10 cellular contexts compared by ENCODE assay signal in genomic region chr14:49584058-49584457, GRCh38. TPM values are rescaled to one million over a fixed set of nuclear protein-coding genes. Genes with fewer than 3 reads are reported as not detected.
DNase-seq lines count a peak whose midpoint lies in the region; ATAC-seq, FAIRE-seq and TF ChIP-seq lines count a peak whose summit lies in the region.
"Had no signal": no experiment of that assay in that cellular context is flagged by ENCODE, and none has a peak within 500 bp of the region (broad histone marks: within the 10 kb centered on the region; RNA-seq: fewer than 3 reads in every experiment).

No MANE protein-coding gene starts in this region.

- CTCF ChIA-PET in AG04449 (lab: Yijun Ruan, JAX) (interaction anchor here (1.1 kb wide), 1 partner anchor 249 kb away, joined by 3 read pairs; no protein-coding TSS in a partner anchor), HCT116 (lab: Charles Lee) (no interaction called here)

- peak overlapping the region; percentile 75 for H3K4me2 ChIP-seq in HCT116 (ENCODE audit: low read length)
- peak overlapping the region; percentile 77 for H3K4me2 ChIP-seq in keratinocyte (ENCODE audit: control insufficient read depth, extremely low read depth, insufficient read depth, low read depth, low read length)

- no peak for TF ChIP-seq CTCF in AG04449 (IDR thresholded peaks at IDR 0.05; ENCODE audit: insufficient read depth, low read length, missing control alignments)
- TF ChIP-seq CTCF in HCT116 (IDR thresholded peaks at IDR 0.05 in 2 of 3, conservative IDR thresholded peaks at IDR 0.05 in 1 of 3; ENCODE audit: borderline replicate concordance in 1 of 3, insufficient read depth in 1 of 3, low read depth in 2 of 3, low read length in 2 of 3): no peak
- TF ChIP-seq CTCF in keratinocyte (optimal IDR thresholded peaks at IDR 0.05 in 1 of 3, IDR thresholded peaks at IDR 0.05 in 1 of 3, conservative IDR thresholded peaks at IDR 0.05 in 1 of 3; ENCODE audit: extremely low read depth in 1 of 3, insufficient read depth in 2 of 3, low read length in 3 of 3): no peak

- no peaks in the 10 kb centered on the region for H3K9me3 Mint-ChIP-seq in activated naive CD8-positive, alpha-beta T cell treated with anti-CD3 and anti-CD28 coated beads for 36 hours

- peak overlapping the region; percentile 92 for H3K4me3 Mint-ChIP-seq in activated naive CD8-positive, alpha-beta T cell treated with anti-CD3 and anti-CD28 coated beads for 36 hours

- H3K36me3 ChIP-seq in HCT116 (ENCODE audit: control insufficient read depth in 1 of 2, insufficient read depth in 2 of 2, low read length in 2 of 2) (peaks cover 14 to 32% of the 10 kb centered on the region in 2 experiments; a peak in 3 of 4 replicates), keratinocyte (ENCODE audit: control insufficient read depth in 2 of 2, extremely low read depth in 1 of 2, insufficient read depth in 2 of 2, low read length in 2 of 2) (peaks cover 5 to 14% of the 10 kb centered on the region in 2 experiments)

- TF ChIP-seq RAD21 in HCT116 (IDR thresholded peaks at IDR 0.05; ENCODE audit: low read depth): no peak

- no peak for FAIRE-seq in keratinocyte (lab: Jason Lieb, UNC)

- H3K9me1 ChIP-seq in keratinocyte (ENCODE audit: control insufficient read depth, extremely low read depth, insufficient read depth, low read length): no peaks in the 10 kb centered on the region

- no peak overlapping the region for H2AFZ ChIP-seq in HCT116 (ENCODE audit: low read depth, low read length, poor library complexity, severe bottlenecking)
- no peak overlapping the region for H2AFZ ChIP-seq in keratinocyte (ENCODE audit: control insufficient read depth, low read length)

- ATAC-seq in HCT116 (no peak), HG03025 (IDR thresholded peaks at IDR 0.05; ENCODE audit: low FRiP score, unreplicated experiment) (no peak)

- intact Hi-C loops in HCT116 (cut with micrococcal nuclease): no loop called here

- H3K4me3 ChIP-seq in AG04449 (ENCODE audit: low read depth, low read length): peak overlapping the region; percentile 10; the same call in 1 of the 2 replicates
- H3K4me3 ChIP-seq in HCT116 (replicated peaks in 1 of 2; ENCODE audit: low read depth in 1 of 2, low read length in 2 of 2): peak overlapping the region; percentile 71 to 88
- H3K4me3 ChIP-seq in keratinocyte (ENCODE audit: control insufficient read depth in 2 of 3, extremely low read depth in 1 of 3, insufficient read depth in 2 of 3, low read depth in 1 of 3, low read length in 3 of 3): peak overlapping the region; percentile 77 to 98 (median 88)

- H3K27me3 ChIP-seq in HCT116 (ENCODE audit: insufficient read depth, low read length) (no peaks in the 10 kb centered on the region), keratinocyte (ENCODE audit: control insufficient read depth, extremely low read depth, insufficient read depth, low read length) (no peaks in the 10 kb centered on the region)

- POLR2A ChIA-PET in AG04449 (lab: Yijun Ruan, JAX) (no interaction called here), HCT116 (lab: Charles Lee) (interaction anchor here (1.8 kb wide), 1 partner anchor 15 kb away, joined by 6 read pairs; the partner anchor contains the start of gene LRR1)

- no TSS peak for BruUV-seq in HCT116 (replicated peaks; lab: Mats Ljungman, UMichigan)

- H3K79me2 ChIP-seq in HCT116 (ENCODE audit: insufficient read depth, low read length) (peaks cover 70% of the 10 kb centered on the region), keratinocyte (ENCODE audit: control insufficient read depth, insufficient read depth, low read length) (peaks cover 59% of the 10 kb centered on the region)

- H4K20me1 ChIP-seq in HCT116 (ENCODE audit: insufficient read depth) (peaks cover 29% of the 10 kb centered on the region; the same call in 1 of the 2 replicates), keratinocyte (ENCODE audit: control insufficient read depth, extremely low read depth, insufficient read depth, low read length) (peaks cover 8% of the 10 kb centered on the region)

- TF ChIP-seq POLR2A in HCT116 (IDR thresholded peaks at IDR 0.05; ENCODE audit: borderline replicate concordance, extremely low read depth, insufficient read depth, insufficient read length): no peak

- H3K9me2 ChIP-seq in HCT116 (ENCODE audit: insufficient read depth): no peaks in the 10 kb centered on the region

- H3K36me3 Mint-ChIP-seq in activated naive CD8-positive, alpha-beta T cell treated with anti-CD3 and anti-CD28 coated beads for 36 hours: peaks cover 60% of the 10 kb centered on the region

- H3K9me3 ChIP-seq in HCT116 (ENCODE audit: control insufficient read depth in 1 of 2, insufficient read depth in 1 of 2, low read depth in 1 of 2, low read length in 2 of 2) (no peaks in the 10 kb centered on the region), keratinocyte (ENCODE audit: control insufficient read depth, low read depth, low read length) (no peaks in the 10 kb centered on the region)

- H3K9ac ChIP-seq in HCT116 (ENCODE audit: low read length): peak overlapping the region; percentile 92
- peak overlapping the region; percentile 97 for H3K9ac ChIP-seq in keratinocyte (ENCODE audit: control insufficient read depth, extremely low read depth, insufficient read depth, low read length)

- H3K27me3 Mint-ChIP-seq in activated naive CD8-positive, alpha-beta T cell treated with anti-CD3 and anti-CD28 coated beads for 36 hours: peaks cover 11% of the 10 kb centered on the region

- no peak for DNase-seq in AG04449 (ENCODE audit: low read depth, low spot score)
- DNase-seq in HCT116 (ENCODE audit: low read depth, low spot score): no peak
- DNase-seq in activated naive CD8-positive, alpha-beta T cell treated with anti-CD3 and anti-CD28 coated beads for 36 hours: no peak
- DNase-seq in keratinocyte (ENCODE audit: low read depth, low spot score): no peak
- DNase-seq in SIG-M5 treated with dmso at 0.1 percent for 504 hours (lab: John Stamatoyannopoulos, UW; ENCODE audit: unreplicated experiment): no peak
- no peak for DNase-seq in glomerular visceral epithelial cell (ENCODE audit: extremely low spot score)
- DNase-seq in HCEC 1CT: no peak
- DNase-seq: activated CD4-positive, alpha-beta T cell treated with anti-CD3 and anti-CD28 coated beads, Interleukin-2, amount 50 U/mL, for 4 hours; NCI-H345 had no signal

- RAD21 ChIA-PET in HCT116 (lab: Charles Lee; ENCODE audit: low non-redundant PET in 1 of 2, low total read pairs in 2 of 2, uncharacterized antibody in 2 of 2, unreplicated experiment in 2 of 2): no interaction called here

- H3K4me1 Mint-ChIP-seq in activated naive CD8-positive, alpha-beta T cell treated with anti-CD3 and anti-CD28 coated beads for 36 hours: peaks cover 55% of the 10 kb centered on the region

- H3K4me1 ChIP-seq in HCT116 (ENCODE audit: control insufficient read depth in 1 of 2, insufficient read depth in 2 of 2, low read length in 2 of 2) (peaks cover 12 to 56% of the 10 kb centered on the region in 2 experiments), keratinocyte (ENCODE audit: control insufficient read depth, extremely low read depth, insufficient read depth, low read length) (peaks cover 21% of the 10 kb centered on the region)

- H3K27ac Mint-ChIP-seq in activated naive CD8-positive, alpha-beta T cell treated with anti-CD3 and anti-CD28 coated beads for 36 hours: peak overlapping the region; percentile 100

- H3K27ac ChIP-seq in HCT116 (ENCODE audit: low read depth, low read length) (peak overlapping the region; percentile 81), keratinocyte (ENCODE audit: control insufficient read depth, insufficient read depth, low read length) (peak overlapping the region; percentile 88)

- dilution Hi-C loops in keratinocyte (cut with MboI; ENCODE audit: extremely low pct_ligation_motif_present, low sequenced_read_pairs): no loop called here

RNA-seq across cellular contexts. Expression of gene RPS29, which starts 2.1 kb away (rescaled TPM):
- total RNA-seq in HCT116 (2021; ENCODE audit: unreplicated experiment): 1,825 TPM
- 5,659 and 7,428 TPM in 2 replicates for polyA plus RNA-seq in HCT116 (2012)
- 1,000 to 10,000 TPM; 1,759 to 2,048 TPM for total RNA-seq in activated naive CD8-positive, alpha-beta T cell treated with anti-CD3 and anti-CD28 coated beads for 36 hours
- polyA plus RNA-seq in keratinocyte: 3,884 to 7,725 TPM (median 4,926 TPM) in 3 replicates
- 515 TPM for polyA plus RNA-seq in keratinocyte (2011; ENCODE audit: low read depth)
- 5,462 and 6,103 TPM in 2 replicates for polyA plus RNA-seq in keratinocyte (2011; cell fraction: cytosol; rRNA removed)
- polyA plus RNA-seq in keratinocyte (2011; cell fraction: nucleus; rRNA removed): 1,833 and 2,478 TPM in 2 replicates
- polyA plus RNA-seq in keratinocyte (2012; ENCODE audit: low replicate concordance): 4,436 and 8,040 TPM in 2 replicates
- polyA minus RNA-seq in keratinocyte: 786 to 845 TPM (median 811 TPM) in 3 replicates
- 924 TPM for polyA minus RNA-seq in keratinocyte (2011; cell fraction: cytosol; rRNA and poly(A)+ RNA removed)
- polyA minus RNA-seq in keratinocyte (2011; cell fraction: nucleus; rRNA and poly(A)+ RNA removed): 146 and 147 TPM in 2 replicates

RNA-seq across cellular contexts. Expression of gene LRR1, which starts 14.7 kb away (rescaled TPM):
- 34.6 TPM for total RNA-seq in HCT116 (2021; ENCODE audit: unreplicated experiment)
- 13.1 and 20.6 TPM in 2 replicates for polyA plus RNA-seq in HCT116 (2012)
- 10 to 100 TPM; 58.9 to 59.9 TPM for total RNA-seq in activated naive CD8-positive, alpha-beta T cell treated with anti-CD3 and anti-CD28 coated beads for 36 hours
- polyA plus RNA-seq in keratinocyte: 10.9 to 22.7 TPM (median 14.1 TPM) in 3 replicates
- 2.0 TPM for polyA plus RNA-seq in keratinocyte (2011; ENCODE audit: low read depth)
- polyA plus RNA-seq in keratinocyte (2011; cell fraction: cytosol; rRNA removed): 10.6 and 18.1 TPM in 2 replicates
- 9.2 and 11.7 TPM in 2 replicates for polyA plus RNA-seq in keratinocyte (2011; cell fraction: nucleus; rRNA removed)
- 8.0 and 17.0 TPM in 2 replicates for polyA plus RNA-seq in keratinocyte (2012; ENCODE audit: low replicate concordance)
- 4.0 to 11.4 TPM (median 4.8 TPM) in 3 replicates for polyA minus RNA-seq in keratinocyte
- 8.2 TPM for polyA minus RNA-seq in keratinocyte (2011; cell fraction: cytosol; rRNA and poly(A)+ RNA removed)
- 2.9 and 3.3 TPM in 2 replicates for polyA minus RNA-seq in keratinocyte (2011; cell fraction: nucleus; rRNA and poly(A)+ RNA removed)

RNA-seq across cellular contexts. Expression of gene RPL36AL, which starts 36.4 kb away (rescaled TPM):
- 212 TPM for total RNA-seq in HCT116 (2021; ENCODE audit: unreplicated experiment)
- 349 and 403 TPM in 2 replicates for polyA plus RNA-seq in HCT116 (2012)
- total RNA-seq in activated naive CD8-positive, alpha-beta T cell treated with anti-CD3 and anti-CD28 coated beads for 36 hours: 100 to 1,000 TPM; 236 to 250 TPM
- polyA plus RNA-seq in keratinocyte: 185 to 407 TPM (median 327 TPM) in 3 replicates
- polyA plus RNA-seq in keratinocyte (2011; ENCODE audit: low read depth): 187 TPM
- 455 and 462 TPM in 2 replicates for polyA plus RNA-seq in keratinocyte (2011; cell fraction: cytosol; rRNA removed)
- polyA plus RNA-seq in keratinocyte (2011; cell fraction: nucleus; rRNA removed): 141 and 184 TPM in 2 replicates
- 408 and 526 TPM in 2 replicates for polyA plus RNA-seq in keratinocyte (2012; ENCODE audit: low replicate concordance)
- 8.6 to 130 TPM (median 79.2 TPM) in 3 replicates for polyA minus RNA-seq in keratinocyte
- polyA minus RNA-seq in keratinocyte (2011; cell fraction: cytosol; rRNA and poly(A)+ RNA removed): 76.0 TPM
- polyA minus RNA-seq in keratinocyte (2011; cell fraction: nucleus; rRNA and poly(A)+ RNA removed): 17.8 and 27.2 TPM in 2 replicates

RNA-seq across cellular contexts. Expression of gene MGAT2, which starts 36.5 kb away (rescaled TPM):
- total RNA-seq in HCT116 (2021; ENCODE audit: unreplicated experiment): 22.9 TPM
- polyA plus RNA-seq in HCT116 (2012): 8.5 and 12.1 TPM in 2 replicates
- total RNA-seq in activated naive CD8-positive, alpha-beta T cell treated with anti-CD3 and anti-CD28 coated beads for 36 hours: 10 to 100 TPM; 40.0 to 42.0 TPM
- 20.7 to 27.9 TPM (median 24.0 TPM) in 3 replicates for polyA plus RNA-seq in keratinocyte
- polyA plus RNA-seq in keratinocyte (2011; ENCODE audit: low read depth): 5.4 TPM
- 16.4 and 24.0 TPM in 2 replicates for polyA plus RNA-seq in keratinocyte (2011; cell fraction: cytosol; rRNA removed)
- 22.6 and 25.3 TPM in 2 replicates for polyA plus RNA-seq in keratinocyte (2011; cell fraction: nucleus; rRNA removed)
- polyA plus RNA-seq in keratinocyte (2012; ENCODE audit: low replicate concordance): 6.4 and 26.0 TPM in 2 replicates
- polyA minus RNA-seq in keratinocyte: 6.5 to 20.8 TPM (median 17.6 TPM) in 3 replicates
- 27.8 TPM for polyA minus RNA-seq in keratinocyte (2011; cell fraction: cytosol; rRNA and poly(A)+ RNA removed)
- 18.5 and 23.4 TPM in 2 replicates for polyA minus RNA-seq in keratinocyte (2011; cell fraction: nucleus; rRNA and poly(A)+ RNA removed)

RNA-seq across cellular contexts. Expression of gene DNAAF2, which starts 51.0 kb away (rescaled TPM):
- total RNA-seq in HCT116 (2021; ENCODE audit: unreplicated experiment): 13.7 TPM
- polyA plus RNA-seq in HCT116 (2012): 6.0 and 6.9 TPM in 2 replicates
- 10 to 100 TPM; 15.5 to 15.6 TPM for total RNA-seq in activated naive CD8-positive, alpha-beta T cell treated with anti-CD3 and anti-CD28 coated beads for 36 hours
- 6.5 to 9.5 TPM (median 6.9 TPM) in 3 replicates for polyA plus RNA-seq in keratinocyte
- polyA plus RNA-seq in keratinocyte (2011; ENCODE audit: low read depth): 7.9 TPM
- 6.8 and 9.7 TPM in 2 replicates for polyA plus RNA-seq in keratinocyte (2011; cell fraction: cytosol; rRNA removed)
- 4.2 and 6.2 TPM in 2 replicates for polyA plus RNA-seq in keratinocyte (2011; cell fraction: nucleus; rRNA removed)
- polyA plus RNA-seq in keratinocyte (2012; ENCODE audit: low replicate concordance): 5.9 and 7.1 TPM in 2 replicates
- 0.56 to 2.7 TPM (median 1.3 TPM) in 3 replicates for polyA minus RNA-seq in keratinocyte
- polyA minus RNA-seq in keratinocyte (2011; cell fraction: cytosol; rRNA and poly(A)+ RNA removed): 11.7 TPM
- polyA minus RNA-seq in keratinocyte (2011; cell fraction: nucleus; rRNA and poly(A)+ RNA removed): 2.3 and 3.0 TPM in 2 replicates

Comparison
In these comparisons a context has a peak if more than half of its experiments do, and no peak if none do; other contexts are left out.
1. H3K4me3 ChIP-seq: peak in every context shown above with its lines; median percentile 88 in keratinocyte; 80 in HCT116; 10 in AG04449.